1 cellular context compared by ENCODE assay signal in genomic region chr1:67680486-67680885, GRCh38.
TF ChIP-seq lines count a peak whose summit lies in the region.

No MANE protein-coding gene starts in this region.

TF ChIP-seq in IMR-90, 13 proteins besides CTCF, POLR2A, EP300 and RAD21:
- TF ChIP-seq USF2 (IDR thresholded peaks at IDR 0.05; ENCODE audit: low read depth, low read length), result no peak
- TF ChIP-seq MAZ (IDR thresholded peaks at IDR 0.05; ENCODE audit: borderline replicate concordance, low read depth, low read length), result no peak
- TF ChIP-seq RCOR1 (IDR thresholded peaks at IDR 0.05; ENCODE audit: insufficient replicate concordance, low read length), result no peak
- TF ChIP-seq ELK1 (IDR thresholded peaks at IDR 0.05; ENCODE audit: borderline replicate concordance, low read depth, low read length), result no peak
- no peak for TF ChIP-seq SMC3 (IDR thresholded peaks at IDR 0.05; ENCODE audit: low read depth, low read length)
- TF ChIP-seq CEBPB (IDR thresholded peaks at IDR 0.05; ENCODE audit: low read depth, low read length), result no peak
- TF ChIP-seq CHD1 (IDR thresholded peaks at IDR 0.05; ENCODE audit: low read depth, low read length), result no peak
